In genomic region chr11:80943226-80943625, GRCh38 we compare ENCODE assay signal across 34 cellular contexts.
"Had no signal": no experiment of that assay in that cellular context is flagged by ENCODE, and none has a peak within 500 bp of the region (broad histone marks: within the 10 kb centered on the region; RNA-seq: fewer than 3 reads in every experiment).

No MANE protein-coding gene starts in this region.

- DNase-seq: Karpas-422, Kasumi-1, MG63, MM.1S, MV-4-11, NCI-H1048, NCI-H1092, NCI-H1092 treated with DMSO at 0.1 percent for 48 hours, NCI-H1105, NCI-H1105 treated with DMSO at 0.1 percent for 48 hours, NCI-H1417, NCI-H1417 treated with DMSO at 0.1 percent for 48 hours, NCI-H1436, NCI-H1436 treated with DMSO at 0.1 percent for 48 hours, NCI-H146, NCI-H1694, NCI-H1694 treated with DMSO at 0.1 percent for 48 hours, NCI-H187, NCI-H187 treated with DMSO at 0.1 percent for 48 hours, NCI-H1930, NCI-H2029, NCI-H2029 treated with DMSO at 0.1 percent for 48 hours, NCI-H2081, NCI-H2081 treated with DMSO at 0.1 percent for 48 hours, NCI-H2107, NCI-H2171, NCI-H2171 treated with DMSO at 0.1 percent for 48 hours, NCI-H2227 treated with DMSO at 0.1 percent for 48 hours, NCI-H226, NCI-H345, NCI-H446, NCI-H446 treated with DMSO at 0.1 percent for 48 hours, NCI-H510A, NCI-H510A treated with DMSO at 0.1 percent for 48 hours had no signal

- H3K36me3 ChIP-seq: MG63 had no signal

- H3K4me3 ChIP-seq: MG63 had no signal

- H3K9me3 ChIP-seq: MG63 had no signal

- H3K27me3 ChIP-seq: MG63 had no signal
